Comparison of ENCODE assay signal across 1 cellular context in the genomic region with DNA sequence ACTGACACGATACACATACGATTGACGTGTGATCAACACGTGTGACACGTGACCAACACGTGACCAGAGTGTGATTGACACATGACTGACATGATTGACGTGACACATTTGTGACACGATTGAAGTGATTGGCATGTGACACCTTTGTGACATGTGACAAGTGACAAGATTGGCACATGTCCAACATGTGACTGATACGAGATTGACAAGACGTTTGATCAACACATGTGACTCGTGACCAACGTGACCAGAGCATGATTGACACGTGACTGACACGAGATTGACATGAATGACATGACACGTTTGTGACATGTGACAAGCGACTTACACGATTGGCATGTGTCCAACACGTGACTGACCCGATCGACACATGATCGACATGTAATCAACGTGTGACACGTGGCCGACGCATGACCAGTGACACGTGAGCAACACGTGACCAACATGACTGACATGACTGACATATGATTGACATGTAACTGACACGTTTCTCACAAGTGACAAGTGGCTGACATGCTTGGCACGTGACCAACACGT.
A peak's percentile ranks its signal among the peaks of the same experiment; 100 is the strongest.
TF ChIP-seq lines count a peak whose summit lies in the region.

No MANE protein-coding gene starts in this region.

TF ChIP-seq in K562, 482 proteins besides CTCF, POLR2A, EP300 and RAD21 (continued from another document):
- TF ChIP-seq PBX2 (CRISPR knock-in tag; IDR thresholded peaks at IDR 0.05; ENCODE audit: low read depth), result peak; percentile 44
- TF ChIP-seq PBX2 (tag; conservative IDR thresholded peaks at IDR 0.05; ENCODE audit: low read depth), result peak; percentile 64
TF ChIP-seq in K562: peak in this region for 27.
